Comparison of ENCODE assay signal across 15 cellular contexts in genomic region chr2:169091761-169092523, GRCh38. TPM values are rescaled to one million over a fixed set of nuclear protein-coding genes. Genes with fewer than 3 reads are reported as not detected.
A peak's percentile ranks its signal among the peaks of the same experiment; 100 is the strongest.
DNase-seq lines count a peak whose midpoint lies in the region; ATAC-seq and TF ChIP-seq lines count a peak whose summit lies in the region.
"Had no signal": no experiment of that assay in that cellular context is flagged by ENCODE, and none has a peak within 500 bp of the region (broad histone marks: within the 10 kb centered on the region; RNA-seq: fewer than 3 reads in every experiment).

No MANE protein-coding gene starts in this region.

- TF ChIP-seq CTCF in AG10803 (conservative IDR thresholded peaks at IDR 0.05; ENCODE audit: low read length) (no peak), colonic mucosa (IDR thresholded peaks at IDR 0.05) (no peak), mucosa of descending colon (IDR thresholded peaks at IDR 0.05) (no peak), spleen (IDR thresholded peaks at IDR 0.05 in 8 of 11, conservative IDR thresholded peaks at IDR 0.05 in 3 of 11) (no peak)

- H3K4me1 ChIP-seq in colonic mucosa: peaks cover 3% of the 10 kb centered on the region
- H3K4me1 ChIP-seq in mucosa of descending colon (ENCODE audit: low read depth): peaks cover 25% of the 10 kb centered on the region
- peaks cover 0 to 39% (median 5%) of the 10 kb centered on the region in 6 donors for H3K4me1 ChIP-seq in spleen
- H3K4me1 ChIP-seq: psoas muscle had no signal

- DNase-seq in AG10803 (ENCODE audit: low read depth): peak; percentile 5
- DNase-seq in LoVo (ENCODE audit: low spot score): peak; percentile 80
- DNase-seq in colonic mucosa: peak; percentile 82
- peak; percentile 69 to 86 (median 71) for DNase-seq in mucosa of descending colon
- no peak for DNase-seq in spleen
- DNase-seq in stimulated activated CD4-positive, alpha-beta T cell treated with anti-CD3 and anti-CD28 coated beads, Interleukin-4, amount 100 ng/mL, for 24 hours: no peak
- no peak for DNase-seq in activated gamma-delta T cell treated with Interleukin-2 at 50 U/mL for 16 hours
- DNase-seq: activated CD4-positive, alpha-beta T cell treated with anti-CD3 and anti-CD28 coated beads for 36 hours; GF-D8; NCI-H1105 treated with DMSO at 0.1 percent for 48 hours; psoas muscle had no signal

- intact Hi-C loops in colonic mucosa (cut with DNase I) (no loop called here), mucosa of descending colon (cut with DNase I, micrococcal nuclease) (no loop called here), spleen (cut with DNase I; ENCODE audit: low total_unique reads) (no loop called here)

- H3K27ac ChIP-seq in colonic mucosa (peak overlapping the region; percentile 70), spleen (peak overlapping the region in 1 of 8 donors; percentile 61)
- H3K27ac ChIP-seq: psoas muscle had no signal

- H3K36me3 ChIP-seq in colonic mucosa (no peaks in the 10 kb centered on the region), mucosa of descending colon (ENCODE audit: low read depth) (no peaks in the 10 kb centered on the region), spleen (no peaks in the 10 kb centered on the region)

- H3K9me3 ChIP-seq in colonic mucosa (no peaks in the 10 kb centered on the region), mucosa of descending colon (no peaks in the 10 kb centered on the region), spleen (no peaks in the 10 kb centered on the region)
- H3K9me3 ChIP-seq: psoas muscle had no signal

- H3K9ac ChIP-seq in colonic mucosa (ENCODE audit: low read depth in 2 of 2, low read length in 2 of 2): no peak overlapping the region

- WGBS in spleen, 5 donors: 74 to 91% (median 79%) methylated on average over 8 of the region's 8 CpGs

- H3K27me3 ChIP-seq in colonic mucosa (no peaks in the 10 kb centered on the region), spleen (replicated peaks in 1 of 7) (no peaks in the 10 kb centered on the region)

- ATAC-seq in mucosa of descending colon (peak; percentile 90), HG03442 (IDR thresholded peaks at IDR 0.05; ENCODE audit: unreplicated experiment) (no peak)
- ATAC-seq: activated CD4-positive, alpha-beta T cell treated with anti-CD3 and anti-CD28 coated beads for 36 hours; psoas muscle; SK-N-SH treated with all-trans-retinoic acid at 6 μM for 48 hours had no signal

- H3K4me3 ChIP-seq in AG10803 (ENCODE audit: low read length): no peak overlapping the region
- no peak overlapping the region for H3K4me3 ChIP-seq in colonic mucosa
- no peak overlapping the region for H3K4me3 ChIP-seq in mucosa of descending colon
- no peak overlapping the region for H3K4me3 ChIP-seq in spleen
- H3K4me3 ChIP-seq: psoas muscle had no signal

- TF ChIP-seq POLR2A in spleen (IDR thresholded peaks at IDR 0.05): no peak

RNA-seq across cellular contexts. Expression of gene DHRS9, which starts 22.6 kb away (rescaled TPM):
- 100 to 1,000 TPM; 102 to 144 TPM for total RNA-seq in colonic mucosa
- total RNA-seq in mucosa of descending colon: 100 to 1,000 TPM in 2 of 3 donors, 10 to 100 TPM in 1; 92.0 to 219 (median 160) TPM
- total RNA-seq in spleen: 10 to 100 TPM in 1 of 7 donors, 1 to 10 TPM in 6; 2.8 to 10.9 (median 6.2) TPM
- polyA plus RNA-seq in spleen: 1 to 10 TPM; 2.3 to 7.1 (median 3.9) TPM
- total RNA-seq: chondrocyte, lung microvascular endothelial cell had no signal

Comparison
In these comparisons a context has a peak if more than half of its experiments do, and no peak if none do; other contexts are left out.
1. DNase-seq: peak in AG10803 (single experiment), LoVo (single experiment), colonic mucosa (single experiment) and mucosa of descending colon (3 of 3); none in spleen (single experiment), stimulated activated CD4-positive, alpha-beta T cell treated with anti-CD3 and anti-CD28 coated beads, Interleukin-4, amount 100 ng/mL, for 24 hours (single experiment) and activated gamma-delta T cell treated with Interleukin-2 at 50 U/mL for 16 hours (single experiment).
2. RNA of gene DHRS9, which starts 22.6 kb away (total RNA-seq): 92.0 to 219 TPM in mucosa of descending colon and 102 to 144 TPM in colonic mucosa; 2.8 to 10.9 TPM in spleen; every median in the first group is over 4 times any median in the second.